Comparison of ENCODE assay signal across 1 cellular context in the genomic region with DNA sequence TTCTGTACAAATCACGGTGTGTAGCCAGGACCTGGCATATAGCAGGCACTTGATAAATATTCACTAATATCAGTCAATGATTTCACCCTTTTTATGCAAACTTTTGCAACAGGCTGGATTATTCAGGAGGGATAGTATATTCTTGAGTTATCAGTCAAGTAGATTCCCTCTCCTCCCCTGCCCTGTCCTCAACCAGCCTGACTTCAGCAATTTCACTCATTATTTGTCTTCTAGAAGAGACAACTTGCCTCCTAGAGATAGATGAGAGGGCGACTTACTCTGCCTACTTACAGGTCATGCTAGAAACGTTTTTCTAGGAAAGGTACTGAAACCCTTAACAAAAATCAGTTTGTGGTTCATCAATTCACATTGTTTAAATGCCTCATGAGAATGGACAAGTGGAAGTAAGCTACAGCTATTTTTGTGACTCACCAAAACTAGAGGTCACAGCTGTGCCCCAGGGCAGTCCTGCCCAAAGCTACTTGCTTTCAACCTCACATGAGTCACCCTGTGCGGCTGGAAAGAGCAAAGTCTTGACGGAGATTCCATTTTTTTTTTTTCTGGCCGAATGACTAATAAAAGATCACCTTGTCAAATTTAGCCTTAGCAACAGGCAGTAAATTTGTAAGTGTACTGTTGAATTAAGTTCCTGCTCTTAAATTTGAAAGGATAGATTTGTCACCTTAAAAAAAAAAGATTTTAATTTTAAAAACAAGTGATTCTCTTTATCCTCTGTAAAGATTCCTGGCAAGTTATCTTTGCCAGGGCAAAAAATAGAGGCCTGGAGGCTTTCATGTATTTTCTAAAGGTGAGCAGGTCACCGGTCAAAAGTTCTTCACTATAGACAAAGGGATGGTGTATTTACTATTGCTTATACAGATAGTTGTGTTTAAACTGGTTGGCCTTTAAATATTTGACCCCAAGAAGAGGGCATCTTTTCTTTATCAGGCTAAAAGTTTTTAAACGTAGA.
TF ChIP-seq lines count a peak whose summit lies in the region.

No MANE protein-coding gene starts in this region.

TF ChIP-seq in HepG2, 621 proteins besides CTCF, POLR2A, EP300 and RAD21 (continued from another document and continues in another):
- TF ChIP-seq, protein P1, sequence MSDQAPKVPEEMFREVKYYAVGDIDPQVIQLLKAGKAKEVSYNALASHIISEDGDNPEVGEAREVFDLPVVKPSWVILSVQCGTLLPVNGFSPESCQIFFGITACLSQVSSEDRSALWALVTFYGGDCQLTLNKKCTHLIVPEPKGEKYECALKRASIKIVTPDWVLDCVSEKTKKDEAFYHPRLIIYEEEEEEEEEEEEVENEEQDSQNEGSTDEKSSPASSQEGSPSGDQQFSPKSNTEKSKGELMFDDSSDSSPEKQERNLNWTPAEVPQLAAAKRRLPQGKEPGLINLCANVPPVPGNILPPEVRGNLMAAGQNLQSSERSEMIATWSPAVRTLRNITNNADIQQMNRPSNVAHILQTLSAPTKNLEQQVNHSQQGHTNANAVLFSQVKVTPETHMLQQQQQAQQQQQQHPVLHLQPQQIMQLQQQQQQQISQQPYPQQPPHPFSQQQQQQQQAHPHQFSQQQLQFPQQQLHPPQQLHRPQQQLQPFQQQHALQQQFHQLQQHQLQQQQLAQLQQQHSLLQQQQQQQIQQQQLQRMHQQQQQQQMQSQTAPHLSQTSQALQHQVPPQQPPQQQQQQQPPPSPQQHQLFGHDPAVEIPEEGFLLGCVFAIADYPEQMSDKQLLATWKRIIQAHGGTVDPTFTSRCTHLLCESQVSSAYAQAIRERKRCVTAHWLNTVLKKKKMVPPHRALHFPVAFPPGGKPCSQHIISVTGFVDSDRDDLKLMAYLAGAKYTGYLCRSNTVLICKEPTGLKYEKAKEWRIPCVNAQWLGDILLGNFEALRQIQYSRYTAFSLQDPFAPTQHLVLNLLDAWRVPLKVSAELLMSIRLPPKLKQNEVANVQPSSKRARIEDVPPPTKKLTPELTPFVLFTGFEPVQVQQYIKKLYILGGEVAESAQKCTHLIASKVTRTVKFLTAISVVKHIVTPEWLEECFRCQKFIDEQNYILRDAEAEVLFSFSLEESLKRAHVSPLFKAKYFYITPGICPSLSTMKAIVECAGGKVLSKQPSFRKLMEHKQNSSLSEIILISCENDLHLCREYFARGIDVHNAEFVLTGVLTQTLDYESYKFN (CRISPR knock-in tag; conservative IDR thresholded peaks at IDR 0.05) = peak; percentile 93
- 0 out of 2 replicates have a peak, but pooled peaks have one; percentile 42 for TF ChIP-seq CHD4 (IDR thresholded peaks at IDR 0.05; ENCODE audit: borderline replicate concordance, low read length)
- peak; percentile 57 for TF ChIP-seq HMG20A (CRISPR knock-in tag; IDR thresholded peaks at IDR 0.05; ENCODE audit: borderline replicate concordance)
- peak; percentile 63; the same call in 1 of the 2 replicates for TF ChIP-seq HOXA3 (CRISPR knock-in tag; IDR thresholded peaks at IDR 0.05)
- TF ChIP-seq ZMYM4 (CRISPR knock-in tag; IDR thresholded peaks at IDR 0.05) = no peak
- TF ChIP-seq SNAPC2 (CRISPR knock-in tag; IDR thresholded peaks at IDR 0.05) = no peak; the same call in 1 of the 2 replicates
- TF ChIP-seq HNF4G (IDR thresholded peaks at IDR 0.05; ENCODE audit: borderline replicate concordance, low read depth, low read length) = peak; percentile 75
- TF ChIP-seq HNF4G (CRISPR knock-in tag; IDR thresholded peaks at IDR 0.05; ENCODE audit: borderline replicate concordance, low read depth) = no peak
- TF ChIP-seq ZFYVE20 (CRISPR knock-in tag; IDR thresholded peaks at IDR 0.05; ENCODE audit: borderline replicate concordance, low read depth) = no peak
- TF ChIP-seq, protein P2, sequence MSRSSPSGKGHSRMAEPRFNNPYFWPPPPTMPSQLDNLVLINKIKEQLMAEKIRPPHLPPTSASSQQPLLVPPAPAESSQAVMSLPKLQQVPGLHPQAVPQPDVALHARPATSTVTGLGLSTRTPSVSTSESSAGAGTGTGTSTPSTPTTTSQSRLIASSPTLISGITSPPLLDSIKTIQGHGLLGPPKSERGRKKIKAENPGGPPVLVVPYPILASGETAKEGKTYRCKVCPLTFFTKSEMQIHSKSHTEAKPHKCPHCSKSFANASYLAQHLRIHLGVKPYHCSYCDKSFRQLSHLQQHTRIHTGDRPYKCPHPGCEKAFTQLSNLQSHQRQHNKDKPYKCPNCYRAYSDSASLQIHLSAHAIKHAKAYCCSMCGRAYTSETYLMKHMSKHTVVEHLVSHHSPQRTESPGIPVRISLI (CRISPR knock-in tag; IDR thresholded peaks at IDR 0.05; ENCODE audit: borderline replicate concordance) = peak; percentile 96
- TF ChIP-seq, protein P3, sequence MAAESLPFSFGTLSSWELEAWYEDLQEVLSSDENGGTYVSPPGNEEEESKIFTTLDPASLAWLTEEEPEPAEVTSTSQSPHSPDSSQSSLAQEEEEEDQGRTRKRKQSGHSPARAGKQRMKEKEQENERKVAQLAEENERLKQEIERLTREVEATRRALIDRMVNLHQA (CRISPR knock-in tag; IDR thresholded peaks at IDR 0.05) = no peak
- TF ChIP-seq ZNF792 (CRISPR knock-in tag; IDR thresholded peaks at IDR 0.05) = peak; percentile 36; the same call in 1 of the 2 replicates
- peak; percentile 56 for TF ChIP-seq BHLHE40 (IDR thresholded peaks at IDR 0.05; ENCODE audit: low read length)
- peak; percentile 80; the same call in 1 of the 2 replicates for TF ChIP-seq HDAC1 (CRISPR knock-in tag; IDR thresholded peaks at IDR 0.05)
- TF ChIP-seq TAF15 (IDR thresholded peaks at IDR 0.05; ENCODE audit: low read depth, low read length, poor library complexity, severe bottlenecking) = no peak
- peak; percentile 82 for TF ChIP-seq RXRB (CRISPR knock-in tag; IDR thresholded peaks at IDR 0.05; ENCODE audit: borderline replicate concordance)
- peak; percentile 20; the same call in 1 of the 2 replicates for TF ChIP-seq ZNF12 (CRISPR knock-in tag; IDR thresholded peaks at IDR 0.05)
- TF ChIP-seq, protein P4, sequence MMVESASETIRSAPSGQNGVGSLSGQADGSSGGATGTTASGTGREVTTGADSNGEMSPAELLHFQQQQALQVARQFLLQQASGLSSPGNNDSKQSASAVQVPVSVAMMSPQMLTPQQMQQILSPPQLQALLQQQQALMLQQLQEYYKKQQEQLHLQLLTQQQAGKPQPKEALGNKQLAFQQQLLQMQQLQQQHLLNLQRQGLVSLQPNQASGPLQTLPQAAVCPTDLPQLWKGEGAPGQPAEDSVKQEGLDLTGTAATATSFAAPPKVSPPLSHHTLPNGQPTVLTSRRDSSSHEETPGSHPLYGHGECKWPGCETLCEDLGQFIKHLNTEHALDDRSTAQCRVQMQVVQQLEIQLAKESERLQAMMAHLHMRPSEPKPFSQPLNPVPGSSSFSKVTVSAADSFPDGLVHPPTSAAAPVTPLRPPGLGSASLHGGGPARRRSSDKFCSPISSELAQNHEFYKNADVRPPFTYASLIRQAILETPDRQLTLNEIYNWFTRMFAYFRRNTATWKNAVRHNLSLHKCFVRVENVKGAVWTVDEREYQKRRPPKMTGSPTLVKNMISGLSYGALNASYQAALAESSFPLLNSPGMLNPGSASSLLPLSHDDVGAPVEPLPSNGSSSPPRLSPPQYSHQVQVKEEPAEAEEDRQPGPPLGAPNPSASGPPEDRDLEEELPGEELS (CRISPR knock-in tag; IDR thresholded peaks at IDR 0.05) = peak; percentile 52
- TF ChIP-seq NCOR1 (IDR thresholded peaks at IDR 0.05; ENCODE audit: borderline replicate concordance, low read length) = peak; percentile 90
- TF ChIP-seq CREM (IDR thresholded peaks at IDR 0.05) = peak; percentile 85
- no peak for TF ChIP-seq CREM (CRISPR knock-in tag; IDR thresholded peaks at IDR 0.05)
- TF ChIP-seq, protein P5, sequence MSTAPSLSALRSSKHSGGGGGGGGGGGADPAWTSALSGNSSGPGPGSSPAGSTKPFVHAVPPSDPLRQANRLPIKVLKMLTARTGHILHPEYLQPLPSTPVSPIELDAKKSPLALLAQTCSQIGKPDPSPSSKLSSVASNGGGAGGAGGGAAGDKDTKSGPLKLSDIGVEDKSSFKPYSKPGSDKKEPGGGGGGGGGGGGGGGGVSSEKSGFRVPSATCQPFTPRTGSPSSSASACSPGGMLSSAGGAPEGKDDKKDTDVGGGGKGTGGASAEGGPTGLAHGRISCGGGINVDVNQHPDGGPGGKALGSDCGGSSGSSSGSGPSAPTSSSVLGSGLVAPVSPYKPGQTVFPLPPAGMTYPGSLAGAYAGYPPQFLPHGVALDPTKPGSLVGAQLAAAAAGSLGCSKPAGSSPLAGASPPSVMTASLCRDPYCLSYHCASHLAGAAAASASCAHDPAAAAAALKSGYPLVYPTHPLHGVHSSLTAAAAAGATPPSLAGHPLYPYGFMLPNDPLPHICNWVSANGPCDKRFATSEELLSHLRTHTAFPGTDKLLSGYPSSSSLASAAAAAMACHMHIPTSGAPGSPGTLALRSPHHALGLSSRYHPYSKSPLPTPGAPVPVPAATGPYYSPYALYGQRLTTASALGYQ (CRISPR knock-in tag; IDR thresholded peaks at IDR 0.05) = peak; percentile 85
- peak; percentile 43; the same call in 1 of the 2 replicates for TF ChIP-seq FOXJ3 (CRISPR knock-in tag; IDR thresholded peaks at IDR 0.05; ENCODE audit: borderline replicate concordance)
- TF ChIP-seq, protein P6, sequence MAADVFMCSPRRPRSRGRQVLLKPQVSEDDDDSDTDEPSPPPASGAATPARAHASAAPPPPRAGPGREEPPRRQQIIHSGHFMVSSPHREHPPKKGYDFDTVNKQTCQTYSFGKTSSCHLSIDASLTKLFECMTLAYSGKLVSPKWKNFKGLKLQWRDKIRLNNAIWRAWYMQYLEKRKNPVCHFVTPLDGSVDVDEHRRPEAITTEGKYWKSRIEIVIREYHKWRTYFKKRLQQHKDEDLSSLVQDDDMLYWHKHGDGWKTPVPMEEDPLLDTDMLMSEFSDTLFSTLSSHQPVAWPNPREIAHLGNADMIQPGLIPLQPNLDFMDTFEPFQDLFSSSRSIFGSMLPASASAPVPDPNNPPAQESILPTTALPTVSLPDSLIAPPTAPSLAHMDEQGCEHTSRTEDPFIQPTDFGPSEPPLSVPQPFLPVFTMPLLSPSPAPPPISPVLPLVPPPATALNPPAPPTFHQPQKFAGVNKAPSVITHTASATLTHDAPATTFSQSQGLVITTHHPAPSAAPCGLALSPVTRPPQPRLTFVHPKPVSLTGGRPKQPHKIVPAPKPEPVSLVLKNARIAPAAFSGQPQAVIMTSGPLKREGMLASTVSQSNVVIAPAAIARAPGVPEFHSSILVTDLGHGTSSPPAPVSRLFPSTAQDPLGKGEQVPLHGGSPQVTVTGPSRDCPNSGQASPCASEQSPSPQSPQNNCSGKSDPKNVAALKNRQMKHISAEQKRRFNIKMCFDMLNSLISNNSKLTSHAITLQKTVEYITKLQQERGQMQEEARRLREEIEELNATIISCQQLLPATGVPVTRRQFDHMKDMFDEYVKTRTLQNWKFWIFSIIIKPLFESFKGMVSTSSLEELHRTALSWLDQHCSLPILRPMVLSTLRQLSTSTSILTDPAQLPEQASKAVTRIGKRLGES (CRISPR knock-in tag; IDR thresholded peaks at IDR 0.05; ENCODE audit: borderline replicate concordance) = no peak
- TF ChIP-seq, protein P7, sequence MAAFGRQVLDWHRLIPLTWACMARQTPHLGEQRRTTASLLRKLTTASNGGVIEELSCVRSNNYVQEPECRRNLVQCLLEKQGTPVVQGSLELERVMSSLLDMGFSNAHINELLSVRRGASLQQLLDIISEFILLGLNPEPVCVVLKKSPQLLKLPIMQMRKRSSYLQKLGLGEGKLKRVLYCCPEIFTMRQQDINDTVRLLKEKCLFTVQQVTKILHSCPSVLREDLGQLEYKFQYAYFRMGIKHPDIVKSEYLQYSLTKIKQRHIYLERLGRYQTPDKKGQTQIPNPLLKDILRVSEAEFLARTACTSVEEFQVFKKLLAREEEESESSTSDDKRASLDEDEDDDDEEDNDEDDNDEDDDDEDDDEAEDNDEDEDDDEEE (CRISPR knock-in tag; IDR thresholded peaks at IDR 0.05) = no peak
- peak; percentile 98 for TF ChIP-seq NR2F2 (IDR thresholded peaks at IDR 0.05; ENCODE audit: borderline replicate concordance, low read depth)
- TF ChIP-seq GTF2F1 (IDR thresholded peaks at IDR 0.05; ENCODE audit: low read length) = no peak
- TF ChIP-seq, protein P8, sequence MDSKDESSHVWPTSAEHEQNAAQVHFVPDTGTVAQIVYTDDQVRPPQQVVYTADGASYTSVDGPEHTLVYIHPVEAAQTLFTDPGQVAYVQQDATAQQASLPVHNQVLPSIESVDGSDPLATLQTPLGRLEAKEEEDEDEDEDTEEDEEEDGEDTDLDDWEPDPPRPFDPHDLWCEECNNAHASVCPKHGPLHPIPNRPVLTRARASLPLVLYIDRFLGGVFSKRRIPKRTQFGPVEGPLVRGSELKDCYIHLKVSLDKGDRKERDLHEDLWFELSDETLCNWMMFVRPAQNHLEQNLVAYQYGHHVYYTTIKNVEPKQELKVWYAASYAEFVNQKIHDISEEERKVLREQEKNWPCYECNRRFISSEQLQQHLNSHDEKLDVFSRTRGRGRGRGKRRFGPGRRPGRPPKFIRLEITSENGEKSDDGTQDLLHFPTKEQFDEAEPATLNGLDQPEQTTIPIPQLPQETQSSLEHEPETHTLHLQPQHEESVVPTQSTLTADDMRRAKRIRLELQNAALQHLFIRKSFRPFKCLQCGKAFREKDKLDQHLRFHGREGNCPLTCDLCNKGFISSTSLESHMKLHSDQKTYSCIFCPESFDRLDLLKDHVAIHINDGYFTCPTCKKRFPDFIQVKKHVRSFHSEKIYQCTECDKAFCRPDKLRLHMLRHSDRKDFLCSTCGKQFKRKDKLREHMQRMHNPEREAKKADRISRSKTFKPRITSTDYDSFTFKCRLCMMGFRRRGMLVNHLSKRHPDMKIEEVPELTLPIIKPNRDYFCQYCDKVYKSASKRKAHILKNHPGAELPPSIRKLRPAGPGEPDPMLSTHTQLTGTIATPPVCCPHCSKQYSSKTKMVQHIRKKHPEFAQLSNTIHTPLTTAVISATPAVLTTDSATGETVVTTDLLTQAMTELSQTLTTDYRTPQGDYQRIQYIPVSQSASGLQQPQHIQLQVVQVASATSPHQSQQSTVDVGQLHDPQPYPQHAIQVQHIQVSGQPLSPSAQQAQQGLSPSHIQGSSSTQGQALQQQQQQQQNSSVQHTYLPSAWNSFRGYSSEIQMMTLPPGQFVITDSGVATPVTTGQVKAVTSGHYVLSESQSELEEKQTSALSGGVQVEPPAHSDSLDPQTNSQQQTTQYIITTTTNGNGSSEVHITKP (CRISPR knock-in tag; IDR thresholded peaks at IDR 0.05; ENCODE audit: low read depth) = 0 out of 2 replicates have a peak, but pooled peaks have one; percentile 40
- no peak for TF ChIP-seq HIVEP1 (CRISPR knock-in tag; IDR thresholded peaks at IDR 0.05)
- no peak for TF ChIP-seq NBN (conservative IDR thresholded peaks at IDR 0.05)
- peak; percentile 97 for TF ChIP-seq FOSL1 (CRISPR knock-in tag; IDR thresholded peaks at IDR 0.05; ENCODE audit: borderline replicate concordance)
- no peak for TF ChIP-seq ZNF674 (CRISPR knock-in tag; IDR thresholded peaks at IDR 0.05; ENCODE audit: low read depth)
- no peak for TF ChIP-seq ZNF713 (CRISPR knock-in tag; IDR thresholded peaks at IDR 0.05)
- no peak for TF ChIP-seq ZNF274 (CRISPR knock-in tag; IDR thresholded peaks at IDR 0.05)
- no peak for TF ChIP-seq ZNF747 (CRISPR knock-in tag; IDR thresholded peaks at IDR 0.05; ENCODE audit: borderline replicate concordance)
- no peak; the same call in 1 of the 2 replicates for TF ChIP-seq FOXA1 (IDR thresholded peaks at IDR 0.05)
- TF ChIP-seq FOXA1 (CRISPR knock-in tag; IDR thresholded peaks at IDR 0.05) = peak; percentile 75
- TF ChIP-seq, protein P9, sequence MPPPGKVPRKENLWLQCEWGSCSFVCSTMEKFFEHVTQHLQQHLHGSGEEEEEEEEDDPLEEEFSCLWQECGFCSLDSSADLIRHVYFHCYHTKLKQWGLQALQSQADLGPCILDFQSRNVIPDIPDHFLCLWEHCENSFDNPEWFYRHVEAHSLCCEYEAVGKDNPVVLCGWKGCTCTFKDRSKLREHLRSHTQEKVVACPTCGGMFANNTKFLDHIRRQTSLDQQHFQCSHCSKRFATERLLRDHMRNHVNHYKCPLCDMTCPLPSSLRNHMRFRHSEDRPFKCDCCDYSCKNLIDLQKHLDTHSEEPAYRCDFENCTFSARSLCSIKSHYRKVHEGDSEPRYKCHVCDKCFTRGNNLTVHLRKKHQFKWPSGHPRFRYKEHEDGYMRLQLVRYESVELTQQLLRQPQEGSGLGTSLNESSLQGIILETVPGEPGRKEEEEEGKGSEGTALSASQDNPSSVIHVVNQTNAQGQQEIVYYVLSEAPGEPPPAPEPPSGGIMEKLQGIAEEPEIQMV (CRISPR knock-in tag; IDR thresholded peaks at IDR 0.05; ENCODE audit: low read depth) = no peak
